Comparison of ENCODE assay signal across 8 cellular contexts in the genomic region with DNA sequence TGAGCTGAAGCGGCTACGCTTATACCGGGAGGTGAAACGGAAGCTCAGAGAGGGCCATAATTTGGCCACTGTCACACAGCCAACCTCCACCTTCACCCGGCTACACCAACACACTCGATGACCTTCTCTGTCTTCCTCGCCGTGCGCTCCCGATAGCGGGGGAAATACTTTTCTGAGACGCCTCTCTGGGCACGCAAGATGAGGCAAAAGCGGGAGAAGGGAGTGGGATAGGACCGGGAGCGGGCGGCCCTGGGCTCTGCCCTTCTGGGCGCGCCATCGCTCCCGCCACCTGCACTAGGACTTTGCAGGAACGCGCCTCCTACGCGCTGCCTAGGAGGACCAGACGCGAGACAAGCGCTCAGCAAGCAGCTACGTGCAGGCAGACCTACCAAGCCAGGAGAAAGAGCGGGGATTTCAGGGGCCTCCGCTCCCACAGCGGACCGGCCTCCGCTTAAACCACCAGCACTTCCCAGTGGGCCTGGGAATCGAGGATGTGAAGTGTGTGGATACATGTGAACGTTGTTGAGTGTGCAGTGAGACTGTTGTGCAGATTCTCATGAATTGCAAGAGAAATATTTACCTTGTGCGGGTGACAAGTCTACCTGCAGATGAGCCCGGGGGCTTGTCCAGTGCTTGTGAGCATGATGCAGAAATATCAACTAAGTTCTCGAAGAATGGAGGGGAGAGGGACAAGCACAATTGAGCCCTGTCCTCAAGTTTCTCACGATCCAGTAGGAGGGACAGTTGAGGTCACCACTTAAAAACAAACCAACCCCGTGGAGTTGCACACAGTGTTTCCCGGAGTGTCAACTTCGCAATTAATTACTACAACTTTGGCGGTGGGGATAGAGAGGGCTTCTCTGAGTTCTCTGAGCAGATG. TPM values are rescaled to one million over a fixed set of nuclear protein-coding genes. Genes with fewer than 3 reads are reported as not detected.
DNase-seq lines count a peak whose midpoint lies in the region; ATAC-seq and TF ChIP-seq lines count a peak whose summit lies in the region.
"Had no signal": no experiment of that assay in that cellular context is flagged by ENCODE, and none has a peak within 500 bp of the region (broad histone marks: within the 10 kb centered on the region; RNA-seq: fewer than 3 reads in every experiment).

No MANE protein-coding gene starts in this region.

- H3K36me3 Mint-ChIP-seq in H9 (ENCODE audit: insufficient read depth in 1 of 3, low read depth in 3 of 3) = peaks cover 0 to 5% (median 0%) of the 10 kb centered on the region in 3 experiments; a peak in 3 of 7 replicates
- H3K36me3 Mint-ChIP-seq in activated CD4-positive, alpha-beta memory T cell treated with anti-CD3 and anti-CD28 coated beads, Interleukin-2, amount 10 ng/mL, durations not matched to agents 7 days and 5 days (ENCODE audit: low read depth) = no peaks in the 10 kb centered on the region
- H3K36me3 Mint-ChIP-seq in natural killer cell = no peaks in the 10 kb centered on the region

- H3K4ac ChIP-seq in H9 (ENCODE audit: low read depth, low read length) = no peak overlapping the region

- WGBS in H9 (ENCODE audit: extremely low coverage, insufficient read length, low lambda C conversion rate) = no CpG with 5 or more reads among the region's 44 CpGs

- H3K4me1 ChIP-seq in H9 (ENCODE audit: insufficient read depth, low read length) (peaks cover 3% of the 10 kb centered on the region; the same call in 1 of the 2 replicates), foreskin keratinocyte (no peaks in the 10 kb centered on the region)

- peaks cover 57 to 72% of the 10 kb centered on the region in 2 experiments for H3K4me1 Mint-ChIP-seq in H9
- peaks cover 24% of the 10 kb centered on the region for H3K4me1 Mint-ChIP-seq in activated CD4-positive, alpha-beta memory T cell treated with anti-CD3 and anti-CD28 coated beads, Interleukin-2, amount 10 ng/mL, durations not matched to agents 7 days and 5 days
- H3K4me1 Mint-ChIP-seq in natural killer cell = peaks cover 5 to 10% of the 10 kb centered on the region in 2 donors

- peak overlapping the region; percentile 46 to 71 for H3K4me3 Mint-ChIP-seq in H9
- peak overlapping the region; percentile 17 for H3K4me3 Mint-ChIP-seq in activated CD4-positive, alpha-beta memory T cell treated with anti-CD3 and anti-CD28 coated beads, Interleukin-2, amount 10 ng/mL, durations not matched to agents 7 days and 5 days
- no peak overlapping the region for H3K4me3 Mint-ChIP-seq in natural killer cell

- no peak overlapping the region for H3K23ac ChIP-seq in H9 (ENCODE audit: insufficient read length, low read depth, low read length)

- H3K9me3 Mint-ChIP-seq in H9 = peaks cover 6 to 7% of the 10 kb centered on the region in 2 experiments
- H3K9me3 Mint-ChIP-seq in activated CD4-positive, alpha-beta memory T cell treated with anti-CD3 and anti-CD28 coated beads, Interleukin-2, amount 10 ng/mL, durations not matched to agents 7 days and 5 days = no peaks in the 10 kb centered on the region
- no peaks in the 10 kb centered on the region for H3K9me3 Mint-ChIP-seq in natural killer cell

- H3K27ac Mint-ChIP-seq in H9 (peak overlapping the region in 1 of 3 experiments; percentile 40; a peak in 1 of 7 replicates), natural killer cell (no peak overlapping the region)
- H3K27ac Mint-ChIP-seq in activated CD4-positive, alpha-beta memory T cell treated with anti-CD3 and anti-CD28 coated beads, Interleukin-2, amount 10 ng/mL, durations not matched to agents 7 days and 5 days = no peak overlapping the region

- POLR2A ChIA-PET in activated CD4-positive, alpha-beta memory T cell treated with anti-CD3 and anti-CD28 coated beads, Interleukin-2, amount 10 ng/mL, durations not matched to agents 7 days and 5 days (lab: Charles Lee) = interaction anchor here (0.5 kb wide), 1 partner anchor 13 kb away, joined by 3 read pairs; no protein-coding TSS in a partner anchor

- no peak overlapping the region for H2AK5ac ChIP-seq in H9 (ENCODE audit: insufficient read length, low read length)

- CTCF ChIA-PET in activated CD4-positive, alpha-beta memory T cell treated with anti-CD3 and anti-CD28 coated beads, Interleukin-2, amount 10 ng/mL, durations not matched to agents 7 days and 5 days (lab: Charles Lee) = interaction anchor here (0.6 to 7.3 kb wide), 3 partner anchors 26 to 627 kb away, joined by 3 to 64 read pairs (median 3); no protein-coding TSS in a partner anchor

- peaks cover 77% of the 10 kb centered on the region for H3K27me3 ChIP-seq in H9 (ENCODE audit: insufficient read depth, low read length)
- H3K27me3 ChIP-seq in foreskin keratinocyte = peaks cover 80% of the 10 kb centered on the region

- no peak overlapping the region for H3T11ph ChIP-seq in H9 (ENCODE audit: low read length)

- DNase-seq in H9 (peak; percentile 47), foreskin keratinocyte (no peak), skeletal muscle cell (ENCODE audit: low read depth) (no peak), NCI-H226 (no peak), natural killer cell (no peak)
- no peak for DNase-seq in activated CD4-positive, alpha-beta memory T cell treated with anti-CD3 and anti-CD28 coated beads, Interleukin-2, amount 10 ng/mL, durations not matched to agents 7 days and 5 days
- DNase-seq: stimulated activated naive CD4-positive, alpha-beta T cell treated with Interleukin-2 at 50 U/mL for 16 hours had no signal

- peak overlapping the region; percentile 25 for H3K4me3 ChIP-seq in skeletal muscle cell (ENCODE audit: low read depth, low read length)

- no peak overlapping the region for H2BK20ac ChIP-seq in H9 (ENCODE audit: low read depth, low read length, poor library complexity, severe bottlenecking)

- peaks cover 99% of the 10 kb centered on the region for H3K27me3 Mint-ChIP-seq in H9 (ENCODE audit: low read depth)
- H3K27me3 Mint-ChIP-seq in activated CD4-positive, alpha-beta memory T cell treated with anti-CD3 and anti-CD28 coated beads, Interleukin-2, amount 10 ng/mL, durations not matched to agents 7 days and 5 days = peaks cover 83% of the 10 kb centered on the region
- H3K27me3 Mint-ChIP-seq in natural killer cell (ENCODE audit: low read depth in 2 of 2) = peaks cover 71 to 83% of the 10 kb centered on the region in 2 donors

- no peaks in the 10 kb centered on the region for H4K20me1 ChIP-seq in H9 (ENCODE audit: control insufficient read depth, insufficient read depth, insufficient read length)

- no peak overlapping the region for H3K27ac ChIP-seq in H9 (ENCODE audit: insufficient read length, low read depth, low read length)
- no peak overlapping the region for H3K27ac ChIP-seq in foreskin keratinocyte

- intact Hi-C loops in natural killer cell (cut with micrococcal nuclease) = no loop called here

- H3K18ac ChIP-seq in H9 (ENCODE audit: insufficient read length, low read depth, low read length) = no peak overlapping the region

- no peak overlapping the region for H3K9ac ChIP-seq in H9 (ENCODE audit: extremely low read depth, insufficient read length, low read length)

- H4K8ac ChIP-seq in H9 (replicated peaks; ENCODE audit: insufficient read length, low read depth, low read length) = no peak overlapping the region

- ATAC-seq in foreskin keratinocyte = peak; percentile 6
- no peak for ATAC-seq in GM18511 (IDR thresholded peaks at IDR 0.05; ENCODE audit: unreplicated experiment)
- ATAC-seq in natural killer cell = no peak

- no peak for TF ChIP-seq CTCF in H9 (conservative IDR thresholded peaks at IDR 0.05)
- TF ChIP-seq CTCF in foreskin keratinocyte (conservative IDR thresholded peaks at IDR 0.05) = no peak
- no peak for TF ChIP-seq CTCF in natural killer cell (IDR thresholded peaks at IDR 0.05)

- H3K79me2 ChIP-seq in H9 (ENCODE audit: insufficient read depth, low read length) = no peaks in the 10 kb centered on the region

- H2BK5ac ChIP-seq in H9 (ENCODE audit: insufficient read length, low read length) = no peak overlapping the region

- H3K23me2 ChIP-seq in H9 (ENCODE audit: insufficient read length, low read depth, low read length, poor library complexity, severe bottlenecking) = peaks cover 19% of the 10 kb centered on the region

- H3K79me1 ChIP-seq in H9 (ENCODE audit: insufficient read depth, low read depth, low read length, poor library complexity, severe bottlenecking) = no peaks in the 10 kb centered on the region

- H4K91ac ChIP-seq in H9 (ENCODE audit: insufficient read length, low read depth, low read length) = no peak overlapping the region

- H3K9me3 ChIP-seq in H9 (ENCODE audit: control insufficient read depth, low read depth, low read length) = no peaks in the 10 kb centered on the region

- no peak overlapping the region for H2BK15ac ChIP-seq in H9 (ENCODE audit: low read depth, low read length)

- H4K5ac ChIP-seq in H9 (ENCODE audit: insufficient read length, low read depth, low read length) = no peak overlapping the region

- H2BK12ac ChIP-seq in H9 (ENCODE audit: insufficient read length, low read depth, low read length) = no peak overlapping the region

- H2AFZ ChIP-seq in H9 (ENCODE audit: low read length) = no peak overlapping the region

- H2BK120ac ChIP-seq in H9 (ENCODE audit: low read depth, low read length, poor library complexity, severe bottlenecking) = no peak overlapping the region

- peak overlapping the region; percentile 9 for H3K4me2 ChIP-seq in H9 (ENCODE audit: insufficient read depth, insufficient read length, low read length)

- H3K14ac ChIP-seq in H9 (ENCODE audit: insufficient read depth, low read length) = no peak overlapping the region

- H3K56ac ChIP-seq in H9 (ENCODE audit: insufficient read length, low read depth, low read length) = no peak overlapping the region

RNA-seq across cellular contexts. Expression of gene SIX3, which starts 11.5 kb away (rescaled TPM):
- total RNA-seq in H9 (2021) = 0.35 and 0.55 TPM in 2 replicates
- under 1 TPM; 0.08 to 0.13 TPM for total RNA-seq in activated CD4-positive, alpha-beta memory T cell treated with anti-CD3 and anti-CD28 coated beads, Interleukin-2, amount 10 ng/mL, durations not matched to agents 7 days and 5 days
- total RNA-seq in foreskin keratinocyte = not detected in 2 replicates
- not detected in 2 replicates for polyA plus RNA-seq in foreskin keratinocyte
- total RNA-seq in natural killer cell = under 1 TPM in 2 of 3 donors, not detected in 1; 0.15 to 0.39 TPM

RNA-seq across cellular contexts. Expression of gene SIX2, which starts 56.2 kb away (rescaled TPM):
- 0.15 TPM in 1 of 2 replicates, not detected in the other for total RNA-seq in H9 (2021)
- not detected for total RNA-seq in activated CD4-positive, alpha-beta memory T cell treated with anti-CD3 and anti-CD28 coated beads, Interleukin-2, amount 10 ng/mL, durations not matched to agents 7 days and 5 days
- total RNA-seq in foreskin keratinocyte = not detected in 2 replicates
- polyA plus RNA-seq in foreskin keratinocyte = 0.06 TPM in 1 of 2 replicates, not detected in the other
- not detected for total RNA-seq in natural killer cell
